Comparison of ENCODE assay signal across 2 cellular contexts in the genomic region with DNA sequence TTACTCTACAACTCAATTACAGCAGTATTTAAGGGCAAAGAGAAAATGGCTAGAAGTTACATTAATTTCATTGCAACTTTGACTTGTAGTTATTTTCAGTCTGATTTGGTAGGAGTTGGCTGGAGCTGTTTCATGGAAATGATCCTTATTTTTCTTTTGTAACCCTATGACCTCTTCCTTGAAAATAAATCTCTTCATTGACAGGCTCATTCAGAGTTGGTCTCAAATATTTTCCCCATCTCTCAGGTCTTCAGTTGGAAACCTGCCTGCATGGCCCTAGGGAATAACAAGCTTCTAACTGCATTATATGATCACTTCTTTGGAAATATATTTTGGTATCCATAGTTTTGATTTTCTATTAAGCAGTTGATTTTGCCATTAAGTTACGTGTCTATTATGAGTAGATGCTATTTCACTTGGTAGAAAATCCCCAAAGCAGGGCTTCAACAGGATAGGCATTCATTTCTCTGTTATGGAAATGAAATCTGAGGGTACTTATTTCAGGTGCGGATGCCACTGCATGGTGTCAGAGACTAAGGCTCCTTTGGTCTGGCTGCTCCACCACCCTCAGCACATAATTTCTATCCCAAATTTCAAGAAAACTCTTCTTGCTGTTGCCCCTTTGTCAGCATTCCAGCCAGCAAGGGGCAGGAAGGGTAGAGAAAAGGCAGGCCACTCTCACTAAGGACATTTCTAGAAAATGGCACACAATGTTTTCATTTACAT.
TF ChIP-seq lines count a peak whose summit lies in the region.

No MANE protein-coding gene starts in this region.

TF ChIP-seq in SK-N-SH, 30 proteins besides CTCF, POLR2A, EP300 and RAD21 (continued from another document):
- TF ChIP-seq, protein P1, sequence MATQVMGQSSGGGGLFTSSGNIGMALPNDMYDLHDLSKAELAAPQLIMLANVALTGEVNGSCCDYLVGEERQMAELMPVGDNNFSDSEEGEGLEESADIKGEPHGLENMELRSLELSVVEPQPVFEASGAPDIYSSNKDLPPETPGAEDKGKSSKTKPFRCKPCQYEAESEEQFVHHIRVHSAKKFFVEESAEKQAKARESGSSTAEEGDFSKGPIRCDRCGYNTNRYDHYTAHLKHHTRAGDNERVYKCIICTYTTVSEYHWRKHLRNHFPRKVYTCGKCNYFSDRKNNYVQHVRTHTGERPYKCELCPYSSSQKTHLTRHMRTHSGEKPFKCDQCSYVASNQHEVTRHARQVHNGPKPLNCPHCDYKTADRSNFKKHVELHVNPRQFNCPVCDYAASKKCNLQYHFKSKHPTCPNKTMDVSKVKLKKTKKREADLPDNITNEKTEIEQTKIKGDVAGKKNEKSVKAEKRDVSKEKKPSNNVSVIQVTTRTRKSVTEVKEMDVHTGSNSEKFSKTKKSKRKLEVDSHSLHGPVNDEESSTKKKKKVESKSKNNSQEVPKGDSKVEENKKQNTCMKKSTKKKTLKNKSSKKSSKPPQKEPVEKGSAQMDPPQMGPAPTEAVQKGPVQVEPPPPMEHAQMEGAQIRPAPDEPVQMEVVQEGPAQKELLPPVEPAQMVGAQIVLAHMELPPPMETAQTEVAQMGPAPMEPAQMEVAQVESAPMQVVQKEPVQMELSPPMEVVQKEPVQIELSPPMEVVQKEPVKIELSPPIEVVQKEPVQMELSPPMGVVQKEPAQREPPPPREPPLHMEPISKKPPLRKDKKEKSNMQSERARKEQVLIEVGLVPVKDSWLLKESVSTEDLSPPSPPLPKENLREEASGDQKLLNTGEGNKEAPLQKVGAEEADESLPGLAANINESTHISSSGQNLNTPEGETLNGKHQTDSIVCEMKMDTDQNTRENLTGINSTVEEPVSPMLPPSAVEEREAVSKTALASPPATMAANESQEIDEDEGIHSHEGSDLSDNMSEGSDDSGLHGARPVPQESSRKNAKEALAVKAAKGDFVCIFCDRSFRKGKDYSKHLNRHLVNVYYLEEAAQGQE (IDR thresholded peaks at IDR 0.05; ENCODE audit: low read depth, low read length): no peak
- TF ChIP-seq RFX5 (IDR thresholded peaks at IDR 0.05; ENCODE audit: low read length): no peak
- TF ChIP-seq, protein P2, sequence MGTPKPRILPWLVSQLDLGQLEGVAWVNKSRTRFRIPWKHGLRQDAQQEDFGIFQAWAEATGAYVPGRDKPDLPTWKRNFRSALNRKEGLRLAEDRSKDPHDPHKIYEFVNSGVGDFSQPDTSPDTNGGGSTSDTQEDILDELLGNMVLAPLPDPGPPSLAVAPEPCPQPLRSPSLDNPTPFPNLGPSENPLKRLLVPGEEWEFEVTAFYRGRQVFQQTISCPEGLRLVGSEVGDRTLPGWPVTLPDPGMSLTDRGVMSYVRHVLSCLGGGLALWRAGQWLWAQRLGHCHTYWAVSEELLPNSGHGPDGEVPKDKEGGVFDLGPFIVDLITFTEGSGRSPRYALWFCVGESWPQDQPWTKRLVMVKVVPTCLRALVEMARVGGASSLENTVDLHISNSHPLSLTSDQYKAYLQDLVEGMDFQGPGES (IDR thresholded peaks at IDR 0.05; ENCODE audit: low read depth, low read length): no peak
- no peak for TF ChIP-seq MXI1 (IDR thresholded peaks at IDR 0.05; ENCODE audit: low read depth, low read length)
- no peak for TF ChIP-seq SIN3A (IDR thresholded peaks at IDR 0.05; ENCODE audit: borderline replicate concordance, low read depth, low read length)

TF ChIP-seq in SK-N-SH treated with all-trans-retinoic acid at 6 μM for 48 hours, 23 proteins besides CTCF, POLR2A, EP300 and RAD21 (continued from another document):
- TF ChIP-seq, protein P3, sequence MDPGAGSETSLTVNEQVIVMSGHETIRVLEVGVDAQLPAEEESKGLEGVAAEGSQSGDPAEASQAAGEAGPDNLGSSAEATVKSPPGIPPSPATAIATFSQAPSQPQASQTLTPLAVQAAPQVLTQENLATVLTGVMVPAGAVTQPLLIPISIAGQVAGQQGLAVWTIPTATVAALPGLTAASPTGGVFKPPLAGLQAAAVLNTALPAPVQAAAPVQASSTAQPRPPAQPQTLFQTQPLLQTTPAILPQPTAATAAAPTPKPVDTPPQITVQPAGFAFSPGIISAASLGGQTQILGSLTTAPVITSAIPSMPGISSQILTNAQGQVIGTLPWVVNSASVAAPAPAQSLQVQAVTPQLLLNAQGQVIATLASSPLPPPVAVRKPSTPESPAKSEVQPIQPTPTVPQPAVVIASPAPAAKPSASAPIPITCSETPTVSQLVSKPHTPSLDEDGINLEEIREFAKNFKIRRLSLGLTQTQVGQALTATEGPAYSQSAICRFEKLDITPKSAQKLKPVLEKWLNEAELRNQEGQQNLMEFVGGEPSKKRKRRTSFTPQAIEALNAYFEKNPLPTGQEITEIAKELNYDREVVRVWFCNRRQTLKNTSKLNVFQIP (CRISPR knock-in tag; IDR thresholded peaks at IDR 0.05; ENCODE audit: borderline replicate concordance, low read depth): no peak
- TF ChIP-seq, protein P4, sequence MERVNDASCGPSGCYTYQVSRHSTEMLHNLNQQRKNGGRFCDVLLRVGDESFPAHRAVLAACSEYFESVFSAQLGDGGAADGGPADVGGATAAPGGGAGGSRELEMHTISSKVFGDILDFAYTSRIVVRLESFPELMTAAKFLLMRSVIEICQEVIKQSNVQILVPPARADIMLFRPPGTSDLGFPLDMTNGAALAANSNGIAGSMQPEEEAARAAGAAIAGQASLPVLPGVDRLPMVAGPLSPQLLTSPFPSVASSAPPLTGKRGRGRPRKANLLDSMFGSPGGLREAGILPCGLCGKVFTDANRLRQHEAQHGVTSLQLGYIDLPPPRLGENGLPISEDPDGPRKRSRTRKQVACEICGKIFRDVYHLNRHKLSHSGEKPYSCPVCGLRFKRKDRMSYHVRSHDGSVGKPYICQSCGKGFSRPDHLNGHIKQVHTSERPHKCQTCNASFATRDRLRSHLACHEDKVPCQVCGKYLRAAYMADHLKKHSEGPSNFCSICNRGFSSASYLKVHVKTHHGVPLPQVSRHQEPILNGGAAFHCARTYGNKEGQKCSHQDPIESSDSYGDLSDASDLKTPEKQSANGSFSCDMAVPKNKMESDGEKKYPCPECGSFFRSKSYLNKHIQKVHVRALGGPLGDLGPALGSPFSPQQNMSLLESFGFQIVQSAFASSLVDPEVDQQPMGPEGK (CRISPR knock-in tag; IDR thresholded peaks at IDR 0.05; ENCODE audit: borderline replicate concordance): no peak
- TF ChIP-seq ZFP30 (CRISPR knock-in tag; IDR thresholded peaks at IDR 0.05): no peak
- TF ChIP-seq ZNF8 (CRISPR knock-in tag; IDR thresholded peaks at IDR 0.05): no peak
- no peak; the same call in 1 of the 2 replicates for TF ChIP-seq ISL1 (CRISPR knock-in tag; IDR thresholded peaks at IDR 0.05)
- TF ChIP-seq CSDC2 (CRISPR knock-in tag; IDR thresholded peaks at IDR 0.05): no peak
- TF ChIP-seq ARNTL (CRISPR knock-in tag; IDR thresholded peaks at IDR 0.05; ENCODE audit: borderline replicate concordance, low read depth): no peak
- TF ChIP-seq ZC3H10 (CRISPR knock-in tag; IDR thresholded peaks at IDR 0.05): no peak
- no peak for TF ChIP-seq PPARA (CRISPR knock-in tag; IDR thresholded peaks at IDR 0.05; ENCODE audit: borderline replicate concordance)
